29 cellular contexts compared by ENCODE assay signal in the genomic region with DNA sequence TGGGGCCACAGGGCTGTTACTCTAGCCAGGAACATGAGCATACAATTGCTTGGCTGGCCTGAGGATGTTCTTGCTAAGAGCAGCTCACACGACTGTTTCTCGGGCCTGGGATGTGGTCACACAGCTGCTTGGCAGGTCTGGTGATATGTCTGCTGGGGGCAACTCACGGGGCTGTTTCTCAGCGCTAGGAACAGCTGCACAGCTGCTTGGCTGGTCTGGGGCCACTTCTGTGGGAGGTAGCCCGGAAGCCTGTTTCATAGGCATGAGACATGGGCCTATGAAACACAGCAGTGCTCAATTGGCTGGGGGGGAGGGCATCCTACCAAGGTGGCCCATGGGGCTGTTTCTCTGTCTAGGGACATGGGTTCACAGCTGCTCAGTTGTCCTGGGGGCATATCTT.
DNase-seq lines count a peak whose midpoint lies in the region; ATAC-seq and TF ChIP-seq lines count a peak whose summit lies in the region.
"Had no signal": no experiment of that assay in that cellular context is flagged by ENCODE, and none has a peak within 500 bp of the region (broad histone marks: within the 10 kb centered on the region; RNA-seq: fewer than 3 reads in every experiment).

No MANE protein-coding gene starts in this region.

- H3K36me3 Mint-ChIP-seq in neural progenitor cell: peaks cover 15% of the 10 kb centered on the region

- CTCF ChIA-PET in HEK293T (lab: Yijun Ruan, JAX): no interaction called here

- H3K9ac ChIP-seq in DND-41 (ENCODE audit: low read depth, low read length) (peak overlapping the region; percentile 63), neural progenitor cell (no peak overlapping the region)

- in situ Hi-C loops in brain microvascular endothelial cell (cut with HindIII; ENCODE audit: low pct_ligation_motif_present, low sequenced_read_pairs): no loop called here

- H3K79me2 ChIP-seq in DND-41 (ENCODE audit: insufficient read depth, low read length) (peaks cover 82% of the 10 kb centered on the region), neural progenitor cell (ENCODE audit: low read depth) (no peaks in the 10 kb centered on the region)

- peaks cover 31% of the 10 kb centered on the region for H3K9me3 Mint-ChIP-seq in neural progenitor cell
- H3K9me3 Mint-ChIP-seq: neural crest cell had no signal

- POLR2A ChIA-PET in HEK293T (lab: Yijun Ruan, JAX): no interaction called here

- H3K36me3 ChIP-seq in DND-41 (ENCODE audit: insufficient read depth, low read length) (peaks cover 19% of the 10 kb centered on the region), SJCRH30 (no peaks in the 10 kb centered on the region), neural progenitor cell (no peaks in the 10 kb centered on the region), brain microvascular endothelial cell (replicated peaks) (no peaks in the 10 kb centered on the region)
- H3K36me3 ChIP-seq: ascending aorta, MG63, sigmoid colon had no signal

- H4K20me1 ChIP-seq in DND-41 (ENCODE audit: insufficient read depth, low read length) (no peaks in the 10 kb centered on the region), neural progenitor cell (ENCODE audit: low read depth) (no peaks in the 10 kb centered on the region)

- DNase-seq in DND-41 (peak; percentile 97), SJCRH30 (peak; percentile 98 to 99), neural progenitor cell (ENCODE audit: low spot score) (no peak), mucosa of gallbladder (ENCODE audit: low spot score) (no peak), HEK293T (ENCODE audit: extremely low spot score) (no peak), NCI-H526 treated with DMSO at 0.1 percent for 48 hours (lab: John Stamatoyannopoulos, UW) (no peak), brain microvascular endothelial cell (no peak)
- DNase-seq: activated CD4-positive, alpha-beta T cell treated with anti-CD3 and anti-CD28 coated beads for 4 hours; activated CD8-positive, alpha-beta memory T cell treated with anti-CD3 and anti-CD28 coated beads for 24 hours; activated effector memory CD4-positive, alpha-beta T cell treated with anti-CD3 and anti-CD28 coated beads, Interleukin-2, amount 50 U/mL, for 16 hours; activated naive CD8-positive, alpha-beta T cell treated with anti-CD3 and anti-CD28 coated beads for 36 hours; activated T-cell treated with anti-CD3 and anti-CD28 coated beads, Interleukin-2, amount 50 U/mL, for 1 hour; Calu3; dorsolateral prefrontal cortex; head of caudate nucleus; MG63; NCI-H2081 treated with DMSO at 0.1 percent for 48 hours; posterior cingulate gyrus; sigmoid colon; stimulated activated CD4-positive, alpha-beta T cell treated with anti-CD3 and anti-CD28 coated beads, Interleukin-15, amount 100 ng/mL, for 24 hours; stimulated activated naive CD4-positive, alpha-beta T cell treated with Interleukin-2 at 50 U/mL for 16 hours had no signal

- H3K4me3 Mint-ChIP-seq in neural progenitor cell: peak overlapping the region; percentile 30
- H3K4me3 Mint-ChIP-seq: activated naive CD8-positive, alpha-beta T cell treated with anti-CD3 and anti-CD28 coated beads for 36 hours; central memory CD8-positive, alpha-beta T cell; neural crest cell had no signal

- H3K4me1 Mint-ChIP-seq in neural progenitor cell: no peaks in the 10 kb centered on the region
- H3K4me1 Mint-ChIP-seq: activated naive CD8-positive, alpha-beta T cell treated with anti-CD3 and anti-CD28 coated beads for 36 hours; central memory CD8-positive, alpha-beta T cell had no signal

- H3K4me1 ChIP-seq in DND-41 (ENCODE audit: insufficient read depth, low read length) (peaks cover 69% of the 10 kb centered on the region), SJCRH30 (peaks cover 20% of the 10 kb centered on the region), neural progenitor cell (no peaks in the 10 kb centered on the region)
- H3K4me1 ChIP-seq: ascending aorta, sigmoid colon had no signal

- TF ChIP-seq CTCF in DND-41 (IDR thresholded peaks at IDR 0.05; ENCODE audit: borderline replicate concordance, extremely low read depth, low read length, poor library complexity, severe bottlenecking) (no peak), neural progenitor cell (IDR thresholded peaks at IDR 0.05) (no peak), brain microvascular endothelial cell (IDR thresholded peaks at IDR 0.05; ENCODE audit: low read depth, low read length, missing control alignments) (no peak)

- H3K27ac Mint-ChIP-seq in neural progenitor cell: no peak overlapping the region
- H3K27ac Mint-ChIP-seq: activated naive CD8-positive, alpha-beta T cell treated with anti-CD3 and anti-CD28 coated beads for 36 hours had no signal

- peak overlapping the region; percentile 98 for H3K27ac ChIP-seq in DND-41 (ENCODE audit: low read length)
- peak overlapping the region; percentile 73 for H3K27ac ChIP-seq in SJCRH30
- H3K27ac ChIP-seq in neural progenitor cell: no peak overlapping the region
- no peak overlapping the region for H3K27ac ChIP-seq in brain microvascular endothelial cell
- H3K27ac ChIP-seq: ascending aorta, dorsolateral prefrontal cortex, sigmoid colon had no signal

- H3K9me3 ChIP-seq in DND-41 (ENCODE audit: insufficient read depth, low read length, severe bottlenecking): peaks cover 27% of the 10 kb centered on the region
- peaks cover 3% of the 10 kb centered on the region; the same call in 1 of the 2 replicates for H3K9me3 ChIP-seq in SJCRH30 (replicated peaks)
- H3K9me3 ChIP-seq in neural progenitor cell (ENCODE audit: low read depth): no peaks in the 10 kb centered on the region
- H3K9me3 ChIP-seq: MG63, sigmoid colon had no signal

- peak overlapping the region in 1 of 2 experiments; percentile 37; a peak in 2 of 4 replicates for H3K4me3 ChIP-seq in DND-41 (ENCODE audit: low read depth in 1 of 2, low read length in 2 of 2)
- no peak overlapping the region for H3K4me3 ChIP-seq in SJCRH30
- no peak overlapping the region for H3K4me3 ChIP-seq in neural progenitor cell
- no peak overlapping the region for H3K4me3 ChIP-seq in brain microvascular endothelial cell (ENCODE audit: low read depth, low read length)
- H3K4me3 ChIP-seq: ascending aorta, dorsolateral prefrontal cortex, GM12878, K562, lung, MG63, sigmoid colon had no signal

- H3K4me2 ChIP-seq in DND-41 (ENCODE audit: insufficient read depth, low read length): peak overlapping the region; percentile 57
- no peak overlapping the region for H3K4me2 ChIP-seq in neural progenitor cell

- H3K27me3 Mint-ChIP-seq in neural progenitor cell (ENCODE audit: insufficient read depth, low read depth): peaks cover 3% of the 10 kb centered on the region
- H3K27me3 Mint-ChIP-seq: activated naive CD8-positive, alpha-beta T cell treated with anti-CD3 and anti-CD28 coated beads for 36 hours; central memory CD8-positive, alpha-beta T cell had no signal

- no peaks in the 10 kb centered on the region for H3F3A ChIP-seq in neural progenitor cell (ENCODE audit: low read depth)

- ATAC-seq in DND-41 (ENCODE audit: insufficient read depth, low read depth): peak; percentile 85
- peak; percentile 79 for ATAC-seq in HG02678 (IDR thresholded peaks at IDR 0.05; ENCODE audit: unreplicated experiment)
- ATAC-seq: GM12878, HCT116 had no signal

- H2AFZ ChIP-seq in DND-41 (ENCODE audit: low read depth, low read length) (no peak overlapping the region), neural progenitor cell (replicated peaks) (no peak overlapping the region)

- no peaks in the 10 kb centered on the region for H3K27me3 ChIP-seq in DND-41 (ENCODE audit: insufficient read depth, low read length, poor library complexity)
- H3K27me3 ChIP-seq in SJCRH30: no peaks in the 10 kb centered on the region
- H3K27me3 ChIP-seq in neural progenitor cell: no peaks in the 10 kb centered on the region
- no peaks in the 10 kb centered on the region for H3K27me3 ChIP-seq in brain microvascular endothelial cell (replicated peaks)
- H3K27me3 ChIP-seq: ascending aorta, dorsolateral prefrontal cortex, MG63, sigmoid colon had no signal

TF ChIP-seq in HEK293T, 16 proteins besides CTCF, POLR2A, EP300 and RAD21:
- TF ChIP-seq L3MBTL2 (conservative IDR thresholded peaks at IDR 0.05) (no peak), LEF1 (IDR thresholded peaks at IDR 0.05; ENCODE audit: borderline replicate concordance) (no peak), FOXA1 (IDR thresholded peaks at IDR 0.05) (no peak), HDGF (IDR thresholded peaks at IDR 0.05; ENCODE audit: borderline replicate concordance) (no peak)

Comparison
In these comparisons a context has a peak if more than half of its experiments do, and no peak if none do; other contexts are left out.
1. DNase-seq: peak in DND-41 (single experiment) and SJCRH30 (2 of 2); none in neural progenitor cell (single experiment), mucosa of gallbladder (single experiment), HEK293T (single experiment), NCI-H526 treated with DMSO at 0.1 percent for 48 hours (single experiment) and brain microvascular endothelial cell (single experiment).
2. H3K27ac ChIP-seq: peak in DND-41 (single experiment) and SJCRH30 (single experiment); none in neural progenitor cell (single experiment) and brain microvascular endothelial cell (single experiment).